9 cellular contexts compared by ENCODE assay signal in genomic region chr1:25703671-25704637, GRCh38.
DNase-seq lines count a peak whose midpoint lies in the region; ATAC-seq and TF ChIP-seq lines count a peak whose summit lies in the region.
"Had no signal": no experiment of that assay in that cellular context is flagged by ENCODE, and none has a peak within 500 bp of the region (broad histone marks: within the 10 kb centered on the region; RNA-seq: fewer than 3 reads in every experiment).

No MANE protein-coding gene starts in this region.

- H4K20me1 ChIP-seq in H9 (ENCODE audit: control insufficient read depth, insufficient read depth, insufficient read length), result no peaks in the 10 kb centered on the region

- H3K4me1 Mint-ChIP-seq in H9, result peaks cover 74 to 79% of the 10 kb centered on the region in 2 experiments
- peaks cover 65% of the 10 kb centered on the region for H3K4me1 Mint-ChIP-seq in nephron progenitor cell

- no peak overlapping the region for H2BK12ac ChIP-seq in H9 (ENCODE audit: insufficient read length, low read depth, low read length)

- H4K5ac ChIP-seq in H9 (ENCODE audit: insufficient read length, low read depth, low read length), result no peak overlapping the region

- H3K23me2 ChIP-seq in H9 (ENCODE audit: insufficient read length, low read depth, low read length, poor library complexity, severe bottlenecking), result no peaks in the 10 kb centered on the region

- H3K27me3 ChIP-seq in H9 (ENCODE audit: insufficient read depth, low read length) (no peaks in the 10 kb centered on the region), spleen (replicated peaks in 1 of 7) (no peaks in the 10 kb centered on the region)
- H3K27me3 ChIP-seq: adrenal gland had no signal

- H2BK20ac ChIP-seq in H9 (ENCODE audit: low read depth, low read length, poor library complexity, severe bottlenecking), result no peak overlapping the region

- no peak overlapping the region for H3K23ac ChIP-seq in H9 (ENCODE audit: insufficient read length, low read depth, low read length)

- no peak overlapping the region for H2AK5ac ChIP-seq in H9 (ENCODE audit: insufficient read length, low read length)

- H3K27ac ChIP-seq in H9 (ENCODE audit: insufficient read length, low read depth, low read length) (no peak overlapping the region), spleen (peak overlapping the region in 7 of 8 donors; percentile 19 to 65 (median 51))

- no peak overlapping the region for H3K9ac ChIP-seq in H9 (ENCODE audit: extremely low read depth, insufficient read length, low read length)

- H3K36me3 Mint-ChIP-seq in H9 (ENCODE audit: insufficient read depth in 1 of 3, low read depth in 3 of 3), result no peaks in the 10 kb centered on the region
- H3K36me3 Mint-ChIP-seq in nephron progenitor cell (ENCODE audit: low read depth), result no peaks in the 10 kb centered on the region

- no peaks in the 10 kb centered on the region for H3K9me3 ChIP-seq in H9 (ENCODE audit: control insufficient read depth, low read depth, low read length)
- no peaks in the 10 kb centered on the region for H3K9me3 ChIP-seq in spleen
- H3K9me3 ChIP-seq: adrenal gland had no signal

- no peaks in the 10 kb centered on the region for H3K36me3 ChIP-seq in spleen
- H3K36me3 ChIP-seq: adrenal gland had no signal

- no peak overlapping the region for H3K4me3 ChIP-seq in spleen
- H3K4me3 ChIP-seq: adrenal gland had no signal

- no peak overlapping the region for H4K91ac ChIP-seq in H9 (ENCODE audit: insufficient read length, low read depth, low read length)

- H2BK120ac ChIP-seq in H9 (ENCODE audit: low read depth, low read length, poor library complexity, severe bottlenecking), result no peak overlapping the region

- intact Hi-C loops in Right ventricle myocardium superior (cut with DNase I), result loop anchor here (5.0 kb wide), 1 partner anchor 38 kb away; no protein-coding TSS in a partner anchor
- intact Hi-C loops in spleen (cut with DNase I; ENCODE audit: low total_unique reads), result no loop called here

- no peaks in the 10 kb centered on the region for H3K79me1 ChIP-seq in H9 (ENCODE audit: insufficient read depth, low read depth, low read length, poor library complexity, severe bottlenecking)

- no peak overlapping the region for H4K8ac ChIP-seq in H9 (replicated peaks; ENCODE audit: insufficient read length, low read depth, low read length)

- H3K4me2 ChIP-seq in H9 (ENCODE audit: insufficient read depth, insufficient read length, low read length), result no peak overlapping the region

- no peak for DNase-seq in H9
- peak; percentile 47 for DNase-seq in UCSD-AML1 (lab: John Stamatoyannopoulos, UW; ENCODE audit: unreplicated experiment)
- DNase-seq in Right ventricle myocardium superior, result peak; percentile 66
- DNase-seq in spleen, result no peak
- DNase-seq in RKO (ENCODE audit: low spot score), result no peak
- DNase-seq in nephron progenitor cell, result no peak

- H3K4me1 ChIP-seq in H9 (ENCODE audit: insufficient read depth, low read length) (peaks cover 16% of the 10 kb centered on the region; the same call in 1 of the 2 replicates), spleen (peaks cover 29 to 92% (median 48%) of the 10 kb centered on the region in 6 donors)

- H3K4ac ChIP-seq in H9 (ENCODE audit: low read depth, low read length), result no peak overlapping the region

- TF ChIP-seq POLR2A in spleen (IDR thresholded peaks at IDR 0.05), result no peak

- H2AFZ ChIP-seq in H9 (ENCODE audit: low read length), result no peak overlapping the region

- H2BK5ac ChIP-seq in H9 (ENCODE audit: insufficient read length, low read length), result no peak overlapping the region

- H3K79me2 ChIP-seq in H9 (ENCODE audit: insufficient read depth, low read length), result no peaks in the 10 kb centered on the region

- ATAC-seq in Right ventricle myocardium superior (ENCODE audit: poor library complexity) (no peak), GM21825 (IDR thresholded peaks at IDR 0.05; ENCODE audit: unreplicated experiment) (no peak)

- no peak overlapping the region for H3K4me3 Mint-ChIP-seq in H9
- H3K4me3 Mint-ChIP-seq in nephron progenitor cell, result no peak overlapping the region
- H3K4me3 Mint-ChIP-seq: T-helper 1 cell treated with Interleukin-12 subunit alpha and Interleukin-12 subunit beta and Interleukin-4 antibody, amounts not matched to agents 30 μg/mL and 1 μg/mL, for 36 hours had no signal

- H3K9me3 Mint-ChIP-seq in H9 (no peaks in the 10 kb centered on the region), nephron progenitor cell (no peaks in the 10 kb centered on the region)
- H3K9me3 Mint-ChIP-seq: T-helper 1 cell treated with Interleukin-12 subunit alpha and Interleukin-12 subunit beta and Interleukin-4 antibody, amounts not matched to agents 30 μg/mL and 1 μg/mL, for 36 hours had no signal

- H2BK15ac ChIP-seq in H9 (ENCODE audit: low read depth, low read length), result no peak overlapping the region

- no peak overlapping the region for H3T11ph ChIP-seq in H9 (ENCODE audit: low read length)

- TF ChIP-seq CTCF in H9 (conservative IDR thresholded peaks at IDR 0.05) (no peak), spleen (IDR thresholded peaks at IDR 0.05 in 8 of 11, conservative IDR thresholded peaks at IDR 0.05 in 3 of 11) (no peak), nephron progenitor cell (IDR thresholded peaks at IDR 0.05) (no peak)

- no peak overlapping the region for H3K18ac ChIP-seq in H9 (ENCODE audit: insufficient read length, low read depth, low read length)

- H3K27ac Mint-ChIP-seq in H9, result peak overlapping the region in 2 of 3 experiments; percentile 2 to 11; a peak in 2 of 7 replicates
- H3K27ac Mint-ChIP-seq in nephron progenitor cell, result no peak overlapping the region
- H3K27ac Mint-ChIP-seq: T-helper 1 cell treated with Interleukin-12 subunit alpha and Interleukin-12 subunit beta and Interleukin-4 antibody, amounts not matched to agents 30 μg/mL and 1 μg/mL, for 36 hours had no signal

- H3K14ac ChIP-seq in H9 (ENCODE audit: insufficient read depth, low read length), result peak overlapping the region; percentile 54; the same call in 1 of the 2 replicates

- H3K56ac ChIP-seq in H9 (ENCODE audit: insufficient read length, low read depth, low read length), result no peak overlapping the region

- no CpG with 5 or more reads among the region's 11 CpGs for WGBS in H9 (ENCODE audit: extremely low coverage, insufficient read length, low lambda C conversion rate)
- WGBS in spleen, 5 donors, result 58 to 74% (median 62%) methylated on average over 10 to 11 of the region's 11 CpGs

- H3K27me3 Mint-ChIP-seq in H9 (ENCODE audit: low read depth) (no peaks in the 10 kb centered on the region), nephron progenitor cell (ENCODE audit: low read depth, poor library complexity) (peaks cover 27% of the 10 kb centered on the region)

Comparison
In these comparisons a context has a peak if more than half of its experiments do, and no peak if none do; other contexts are left out.
1. DNase-seq: peak in UCSD-AML1 (single experiment) and Right ventricle myocardium superior (single experiment); none in H9 (single experiment), spleen (single experiment), RKO (single experiment) and nephron progenitor cell (single experiment).